9 cellular contexts compared by ENCODE assay signal in the genomic region with DNA sequence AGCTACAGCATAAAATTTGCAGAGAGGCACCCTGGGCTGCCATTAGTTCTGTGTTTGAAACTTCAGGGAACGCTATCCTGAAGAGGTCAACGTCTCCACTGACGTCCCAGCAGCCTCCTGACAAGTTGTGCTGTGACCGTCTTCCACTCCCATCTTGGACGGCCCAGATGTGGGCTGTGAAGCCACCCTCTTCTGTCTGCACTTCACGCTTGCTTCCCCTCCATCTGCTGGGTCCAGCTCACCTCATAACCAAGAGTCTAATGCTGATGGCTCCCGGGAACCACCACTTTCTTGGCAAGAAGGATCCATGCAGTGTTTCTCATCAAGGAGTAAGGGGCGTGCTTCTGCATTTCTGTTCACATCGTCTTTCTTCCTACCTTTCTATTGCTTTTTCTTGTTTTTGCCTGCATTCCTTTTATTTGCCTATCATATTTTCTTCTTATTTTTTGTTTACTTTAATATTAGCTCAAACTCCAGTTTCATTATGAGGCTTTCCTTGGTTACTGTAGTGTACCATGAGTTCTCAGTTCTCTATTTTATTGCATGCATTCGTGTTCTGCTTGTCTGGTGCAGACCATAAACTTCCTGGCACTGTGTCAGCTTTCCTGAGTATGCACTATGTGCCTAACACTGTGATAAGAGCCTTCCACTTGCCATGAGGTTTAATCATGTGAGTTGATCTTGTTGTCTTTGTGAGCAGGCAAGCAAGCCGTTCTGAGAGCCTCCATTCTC.
DNase-seq lines count a peak whose midpoint lies in the region; ATAC-seq and TF ChIP-seq lines count a peak whose summit lies in the region.
"Had no signal": no experiment of that assay in that cellular context is flagged by ENCODE, and none has a peak within 500 bp of the region (broad histone marks: within the 10 kb centered on the region; RNA-seq: fewer than 3 reads in every experiment).

No MANE protein-coding gene starts in this region.

- H3K27ac Mint-ChIP-seq in activated T-helper 2 cell treated with anti-CD3 and anti-CD28 coated beads, Interferon-gamma antibody, Interleukin-2, Interleukin-4, amounts not matched to agents 10 μg/mL and 5 μg/mL and 100 μg/mL, durations not matched to agents 14 hours and 24 hours and 36 hours: no peak overlapping the region

- no peaks in the 10 kb centered on the region for H3K36me3 ChIP-seq in mucosa of descending colon (ENCODE audit: low read depth)
- H3K36me3 ChIP-seq in colonic mucosa: no peaks in the 10 kb centered on the region

- H3K4me3 Mint-ChIP-seq in activated T-helper 2 cell treated with anti-CD3 and anti-CD28 coated beads, Interferon-gamma antibody, Interleukin-2, Interleukin-4, amounts not matched to agents 10 μg/mL and 5 μg/mL and 100 μg/mL, durations not matched to agents 14 hours and 24 hours and 36 hours (ENCODE audit: low read depth): no peak overlapping the region

- H3K9ac ChIP-seq in colonic mucosa (ENCODE audit: low read depth in 2 of 2, low read length in 2 of 2): peak overlapping the region in 1 of 2 donors; percentile 2

- H3K27ac ChIP-seq in colonic mucosa (no peak overlapping the region), coronary artery (no peak overlapping the region)

- DNase-seq in mucosa of descending colon (peak in 1 of 3 donors; percentile 42), HT-29 (ENCODE audit: low spot score) (no peak), colonic mucosa (no peak), coronary artery (ENCODE audit: low spot score) (no peak)
- no peak for DNase-seq in activated T-helper 2 cell treated with anti-CD3 and anti-CD28 coated beads, Interferon-gamma antibody, Interleukin-2, Interleukin-4, amounts not matched to agents 10 μg/mL and 5 μg/mL and 100 μg/mL, durations not matched to agents 14 hours and 24 hours and 36 hours (ENCODE audit: low spot score)
- DNase-seq: Kasumi-1 had no signal

- H3K4me3 ChIP-seq in mucosa of descending colon: no peak overlapping the region
- no peak overlapping the region for H3K4me3 ChIP-seq in colonic mucosa
- H3K4me3 ChIP-seq in coronary artery: no peak overlapping the region

- no peak for TF ChIP-seq CTCF in mucosa of descending colon (IDR thresholded peaks at IDR 0.05)
- TF ChIP-seq CTCF in colonic mucosa (IDR thresholded peaks at IDR 0.05): no peak
- TF ChIP-seq CTCF in coronary artery (IDR thresholded peaks at IDR 0.05): no peak

- H3K27me3 ChIP-seq in colonic mucosa: no peaks in the 10 kb centered on the region

- no peaks in the 10 kb centered on the region for H3K9me3 Mint-ChIP-seq in activated T-helper 2 cell treated with anti-CD3 and anti-CD28 coated beads, Interferon-gamma antibody, Interleukin-2, Interleukin-4, amounts not matched to agents 10 μg/mL and 5 μg/mL and 100 μg/mL, durations not matched to agents 14 hours and 24 hours and 36 hours

- intact Hi-C loops in mucosa of descending colon (cut with DNase I, micrococcal nuclease): no loop called here
- intact Hi-C loops in activated T-helper 2 cell treated with anti-CD3 and anti-CD28 coated beads, Interferon-gamma antibody, Interleukin-2, Interleukin-4, amounts not matched to agents 10 μg/mL and 5 μg/mL and 100 μg/mL, durations not matched to agents 14 hours and 24 hours and 36 hours (cut with micrococcal nuclease): no loop called here
- intact Hi-C loops in colonic mucosa (cut with DNase I): no loop called here

- peak; percentile 99 for ATAC-seq in GM18867 (IDR thresholded peaks at IDR 0.05; ENCODE audit: unreplicated experiment)
- ATAC-seq in GM21717 (IDR thresholded peaks at IDR 0.05; ENCODE audit: unreplicated experiment): peak; percentile 100
- peak; percentile 99 for ATAC-seq in HG03439 (IDR thresholded peaks at IDR 0.05; ENCODE audit: unreplicated experiment)
- peak; percentile 54 for ATAC-seq in mucosa of descending colon

- H3K27me3 Mint-ChIP-seq in activated T-helper 2 cell treated with anti-CD3 and anti-CD28 coated beads, Interferon-gamma antibody, Interleukin-2, Interleukin-4, amounts not matched to agents 10 μg/mL and 5 μg/mL and 100 μg/mL, durations not matched to agents 14 hours and 24 hours and 36 hours (ENCODE audit: low read depth): peaks cover 1% of the 10 kb centered on the region

- no peaks in the 10 kb centered on the region for H3K4me1 ChIP-seq in mucosa of descending colon (ENCODE audit: low read depth)
- no peaks in the 10 kb centered on the region for H3K4me1 ChIP-seq in colonic mucosa

- no peaks in the 10 kb centered on the region for H3K9me3 ChIP-seq in mucosa of descending colon
- H3K9me3 ChIP-seq in colonic mucosa: no peaks in the 10 kb centered on the region

- no peaks in the 10 kb centered on the region for H3K4me1 Mint-ChIP-seq in activated T-helper 2 cell treated with anti-CD3 and anti-CD28 coated beads, Interferon-gamma antibody, Interleukin-2, Interleukin-4, amounts not matched to agents 10 μg/mL and 5 μg/mL and 100 μg/mL, durations not matched to agents 14 hours and 24 hours and 36 hours (ENCODE audit: low read depth)

- no peaks in the 10 kb centered on the region for H3K36me3 Mint-ChIP-seq in activated T-helper 2 cell treated with anti-CD3 and anti-CD28 coated beads, Interferon-gamma antibody, Interleukin-2, Interleukin-4, amounts not matched to agents 10 μg/mL and 5 μg/mL and 100 μg/mL, durations not matched to agents 14 hours and 24 hours and 36 hours (ENCODE audit: low read depth)
